In genomic region chr9:128280084-128280622, GRCh38 we compare ENCODE assay signal across 23 cellular contexts. TPM values are rescaled to one million over a fixed set of nuclear protein-coding genes. Genes with fewer than 3 reads are reported as not detected.
DNase-seq lines count a peak whose midpoint lies in the region; ATAC-seq, FAIRE-seq and TF ChIP-seq lines count a peak whose summit lies in the region.
"Had no signal": no experiment of that assay in that cellular context is flagged by ENCODE, and none has a peak within 500 bp of the region (broad histone marks: within the 10 kb centered on the region; RNA-seq: fewer than 3 reads in every experiment).

No MANE protein-coding gene starts in this region.

- no peak for TF ChIP-seq EP300 in upper lobe of left lung (IDR thresholded peaks at IDR 0.05)

- H3K9me3 ChIP-seq in upper lobe of left lung: no peaks in the 10 kb centered on the region
- H3K9me3 ChIP-seq in hepatocyte (ENCODE audit: low read depth): no peaks in the 10 kb centered on the region
- H3K9me3 ChIP-seq: neutrophil, right atrium auricular region, SK-N-SH, uterus had no signal

- H3K27ac Mint-ChIP-seq in activated naive CD4-positive, alpha-beta T cell treated with anti-CD3 and anti-CD28 coated beads, Interleukin-2, amount 10 ng/mL, durations not matched to agents 7 days and 5 days: peak overlapping the region; percentile 17

- peaks cover 6% of the 10 kb centered on the region for H3K36me3 Mint-ChIP-seq in activated naive CD4-positive, alpha-beta T cell treated with anti-CD3 and anti-CD28 coated beads, Interleukin-2, amount 10 ng/mL, durations not matched to agents 7 days and 5 days

- no peaks in the 10 kb centered on the region for H4K20me1 ChIP-seq in hepatocyte (ENCODE audit: insufficient read depth, poor library complexity, severe bottlenecking)

- no peak overlapping the region for H3K4me3 Mint-ChIP-seq in activated naive CD4-positive, alpha-beta T cell treated with anti-CD3 and anti-CD28 coated beads, Interleukin-2, amount 10 ng/mL, durations not matched to agents 7 days and 5 days

- H3K79me2 ChIP-seq in hepatocyte: peaks cover 21% of the 10 kb centered on the region

- peaks cover 7% of the 10 kb centered on the region for H3K27me3 Mint-ChIP-seq in activated naive CD4-positive, alpha-beta T cell treated with anti-CD3 and anti-CD28 coated beads, Interleukin-2, amount 10 ng/mL, durations not matched to agents 7 days and 5 days

- TF ChIP-seq POLR2A in upper lobe of left lung (IDR thresholded peaks at IDR 0.05) (no peak), H54 (IDR thresholded peaks at IDR 0.05; ENCODE audit: low read depth, low read length) (no peak)

- no peak overlapping the region for H3K4me2 ChIP-seq in hepatocyte
- H3K4me2 ChIP-seq: PC-9, SK-N-SH had no signal

- H3K9me2 ChIP-seq in hepatocyte (replicated peaks; ENCODE audit: insufficient read depth): no peaks in the 10 kb centered on the region
- H3K9me2 ChIP-seq: SK-N-SH had no signal

- ATAC-seq in upper lobe of left lung (ENCODE audit: low FRiP score in 2 of 2): no peak

- H3K9me3 Mint-ChIP-seq in activated naive CD4-positive, alpha-beta T cell treated with anti-CD3 and anti-CD28 coated beads, Interleukin-2, amount 10 ng/mL, durations not matched to agents 7 days and 5 days: no peaks in the 10 kb centered on the region

- H3K4me1 ChIP-seq in upper lobe of left lung (peaks cover 21 to 35% (median 23%) of the 10 kb centered on the region in 4 donors), hepatocyte (ENCODE audit: insufficient read depth) (peaks cover 7% of the 10 kb centered on the region)

- H3K4me3 ChIP-seq in upper lobe of left lung (no peak overlapping the region), hepatocyte (no peak overlapping the region)
- H3K4me3 ChIP-seq: coronary artery, PC-9, right atrium auricular region, uterus had no signal

- no peaks in the 10 kb centered on the region for H3K27me3 ChIP-seq in upper lobe of left lung
- H3K27me3 ChIP-seq in hepatocyte: no peaks in the 10 kb centered on the region
- H3K27me3 ChIP-seq: neutrophil, right atrium auricular region, uterus had no signal

- H3K36me3 ChIP-seq in upper lobe of left lung: peaks cover 0 to 3% (median under 1%) of the 10 kb centered on the region in 4 donors
- H3K36me3 ChIP-seq in hepatocyte (replicated peaks; ENCODE audit: insufficient read depth, low read depth): no peaks in the 10 kb centered on the region
- H3K36me3 ChIP-seq: neutrophil, uterus had no signal

- FAIRE-seq in H54 (lab: Jason Lieb, UNC): no peak

- no peak for DNase-seq in activated naive CD4-positive, alpha-beta T cell treated with anti-CD3 and anti-CD28 coated beads, Interleukin-2, amount 10 ng/mL, durations not matched to agents 7 days and 5 days
- no peak for DNase-seq in activated naive CD4-positive, alpha-beta T cell (lab: John Stamatoyannopoulos, UW)
- DNase-seq in MV-4-11 (lab: John Stamatoyannopoulos, UW): peak; percentile 95
- peak; percentile 91 for DNase-seq in amniotic epithelial cell (ENCODE audit: low read depth)
- no peak for DNase-seq in upper lobe of left lung
- DNase-seq in hepatocyte (ENCODE audit: low spot score): no peak
- no peak for DNase-seq in H54 (ENCODE audit: insufficient read length, low spot score)
- DNase-seq in NCI-H345 treated with DMSO at 0.1 percent for 48 hours (lab: John Stamatoyannopoulos, UW; ENCODE audit: unreplicated experiment): no peak
- DNase-seq: activated CD8-positive, alpha-beta memory T cell treated with anti-CD3 and anti-CD28 coated beads for 24 hours; activated effector memory CD4-positive, alpha-beta T cell treated with anti-CD3 and anti-CD28 coated beads, Interleukin-2, amount 50 U/mL, for 16 hours; Calu3; foreskin melanocyte; NCI-H2029 treated with DMSO at 0.1 percent for 48 hours; NCI-H526; PC-9; SK-N-SH; stimulated activated CD4-positive, alpha-beta T cell treated with anti-CD3 and anti-CD28 coated beads, Interleukin-15, amount 100 ng/mL, for 24 hours; stimulated activated naive CD4-positive, alpha-beta T cell; WERI-Rb-1 had no signal

- CTCF ChIA-PET in activated naive CD4-positive, alpha-beta T cell treated with anti-CD3 and anti-CD28 coated beads, Interleukin-2, amount 10 ng/mL, durations not matched to agents 7 days and 5 days (lab: Charles Lee): no interaction called here

- WGBS in upper lobe of left lung, 2 donors: 76 to 82% methylated on average over 5 of the region's 5 CpGs
- WGBS in hepatocyte (ENCODE audit: low lambda C conversion rate, missing lambda C conversion rate): 97% methylated on average over 5 of the region's 5 CpGs

- TF ChIP-seq CTCF in upper lobe of left lung (IDR thresholded peaks at IDR 0.05) (no peak), hepatocyte (IDR thresholded peaks at IDR 0.05; ENCODE audit: poor library complexity) (no peak)

- no peak overlapping the region for H2AFZ ChIP-seq in hepatocyte
- H2AFZ ChIP-seq: PC-9 had no signal

- peaks cover 34% of the 10 kb centered on the region for H3K4me1 Mint-ChIP-seq in activated naive CD4-positive, alpha-beta T cell treated with anti-CD3 and anti-CD28 coated beads, Interleukin-2, amount 10 ng/mL, durations not matched to agents 7 days and 5 days

- H3K27ac ChIP-seq in upper lobe of left lung (peak overlapping the region; percentile 2 to 74 (median 47)), hepatocyte (no peak overlapping the region)
- H3K27ac ChIP-seq: coronary artery, neutrophil, PC-9 had no signal

RNA-seq across cellular contexts. Expression of gene SWI5, which starts 4.1 kb away (rescaled TPM):
- 10 to 100 TPM; 13.7 to 28.3 (median 22.8) TPM for total RNA-seq in upper lobe of left lung
- 29.0 and 33.0 TPM in 2 replicates for total RNA-seq in hepatocyte
- 55.7 and 58.4 TPM in 2 replicates for polyA plus RNA-seq in hepatocyte

RNA-seq across cellular contexts. Expression of gene GOLGA2, which starts 4.3 kb away (rescaled TPM):
- total RNA-seq in upper lobe of left lung: 100 to 1,000 TPM in 2 of 6 donors, 10 to 100 TPM in 4; 78.4 to 138 (median 93.8) TPM
- 76.4 and 79.9 TPM in 2 replicates for total RNA-seq in hepatocyte
- 37.6 and 59.2 TPM in 2 replicates for polyA plus RNA-seq in hepatocyte

RNA-seq across cellular contexts. Expression of gene TRUB2, which starts 42.1 kb away (rescaled TPM):
- total RNA-seq in upper lobe of left lung: 10 to 100 TPM in 3 of 6 donors, 1 to 10 TPM in 3; 6.9 to 24.1 (median 9.7) TPM
- total RNA-seq in hepatocyte: 15.1 and 17.4 TPM in 2 replicates
- polyA plus RNA-seq in hepatocyte: 44.5 and 50.9 TPM in 2 replicates

RNA-seq across cellular contexts. Expression of gene COQ4, which starts 42.5 kb away (rescaled TPM):
- total RNA-seq in upper lobe of left lung (10 to 100 TPM; 36.1 to 83.8 (median 55.2) TPM), hepatocyte (38.2 and 40.9 TPM in 2 replicates)
- polyA plus RNA-seq in hepatocyte: 35.2 and 42.8 TPM in 2 replicates

Comparison
In these comparisons a context has a peak if more than half of its experiments do, and no peak if none do; other contexts are left out.
1. DNase-seq: peak in MV-4-11 (single experiment) and amniotic epithelial cell (single experiment); none in activated naive CD4-positive, alpha-beta T cell treated with anti-CD3 and anti-CD28 coated beads, Interleukin-2, amount 10 ng/mL, durations not matched to agents 7 days and 5 days (single experiment), activated naive CD4-positive, alpha-beta T cell (0 of 4), upper lobe of left lung (0 of 2), hepatocyte (single experiment), H54 (single experiment) and NCI-H345 treated with DMSO at 0.1 percent for 48 hours (single experiment).